In the genomic region with DNA sequence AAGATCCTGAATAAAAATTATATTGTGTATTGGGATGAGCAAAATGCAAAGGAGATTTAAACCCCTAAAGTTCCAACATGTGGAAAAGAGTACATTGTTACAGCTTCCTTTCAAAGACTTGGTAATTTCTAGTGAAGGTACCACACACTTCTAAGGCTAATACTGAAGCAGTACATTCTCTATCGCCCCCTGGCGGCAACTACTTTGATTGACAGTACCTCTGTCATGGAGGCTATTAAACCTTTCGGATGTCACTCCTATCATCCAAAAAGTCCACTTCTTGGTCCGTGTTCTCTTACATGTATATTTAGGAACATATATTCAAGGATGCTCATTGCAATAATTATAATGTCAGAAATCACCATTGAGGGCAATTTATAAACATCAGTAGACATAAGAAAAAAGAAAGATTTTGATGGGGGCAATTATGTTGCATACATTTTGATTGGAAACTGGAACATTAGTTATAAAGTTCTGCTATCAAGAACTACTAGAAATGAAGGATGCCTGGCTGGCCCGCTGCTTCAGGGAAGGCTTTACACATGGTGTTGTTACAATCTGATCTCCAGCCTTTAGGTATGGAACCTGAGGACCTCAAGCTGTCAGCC, we compare ENCODE assay signal across 8 cellular contexts.
DNase-seq lines count a peak whose midpoint lies in the region; ATAC-seq and TF ChIP-seq lines count a peak whose summit lies in the region.

No MANE protein-coding gene starts in this region.

- peak; percentile 87 for TF ChIP-seq CTCF in mesothelial cell of epicardium (IDR thresholded peaks at IDR 0.05; ENCODE audit: unreplicated experiment)

- no peaks in the 10 kb centered on the region for H3K36me3 Mint-ChIP-seq in CD4-positive, CD25-positive, alpha-beta regulatory T cell
- no peaks in the 10 kb centered on the region for H3K36me3 Mint-ChIP-seq in mesothelial cell of epicardium

- DNase-seq in CD4-positive, CD25-positive, alpha-beta regulatory T cell: peak; percentile 13 to 63 (median 30)
- peak; percentile 83 for DNase-seq in NCI-H748 (lab: John Stamatoyannopoulos, UW; ENCODE audit: unreplicated experiment)
- DNase-seq in activated CD4-positive, alpha-beta T cell treated with anti-CD3 and anti-CD28 coated beads, Interleukin-2, amount 50 U/mL, for 48 hours: peak; percentile 80 to 82
- peak in 2 of 3 donors; percentile 5 to 28 for DNase-seq in effector memory CD4-positive, alpha-beta T cell
- peak; percentile 55 to 76 for DNase-seq in mesothelial cell of epicardium (ENCODE audit: low spot score in 2 of 2, unreplicated experiment in 2 of 2)
- DNase-seq in stimulated activated CD8-positive, alpha-beta memory T cell treated with anti-CD3 and anti-CD28 coated beads, Interleukin-4, amount 100 ng/mL, for 48 hours: peak; percentile 88

- H3K27me3 ChIP-seq in CD4-positive, CD25-positive, alpha-beta regulatory T cell (ENCODE audit: control insufficient read depth, insufficient read depth, low read length): no peaks in the 10 kb centered on the region
- H3K27me3 ChIP-seq in effector memory CD4-positive, alpha-beta T cell (replicated peaks; ENCODE audit: control insufficient read depth, insufficient read depth, low read length, poor library complexity, severe bottlenecking): no peaks in the 10 kb centered on the region

- H3K4me1 Mint-ChIP-seq in CD4-positive, CD25-positive, alpha-beta regulatory T cell: peaks cover 0 to under 1% (median 0%) of the 10 kb centered on the region in 4 donors
- H3K4me1 Mint-ChIP-seq in mesothelial cell of epicardium: no peaks in the 10 kb centered on the region

- no peaks in the 10 kb centered on the region for H3K36me3 ChIP-seq in CD4-positive, CD25-positive, alpha-beta regulatory T cell (ENCODE audit: control insufficient read depth, insufficient read depth, low read length)
- no peaks in the 10 kb centered on the region for H3K36me3 ChIP-seq in effector memory CD4-positive, alpha-beta T cell (ENCODE audit: control insufficient read depth, insufficient read depth, low read length)

- peaks cover 0 to under 1% (median 0%) of the 10 kb centered on the region in 7 donors for H3K9me3 Mint-ChIP-seq in CD4-positive, CD25-positive, alpha-beta regulatory T cell
- no peaks in the 10 kb centered on the region for H3K9me3 Mint-ChIP-seq in mesothelial cell of epicardium

- H3K4me1 ChIP-seq in CD4-positive, CD25-positive, alpha-beta regulatory T cell (ENCODE audit: control insufficient read depth, insufficient read depth, low read length, poor library complexity, severe bottlenecking): no peaks in the 10 kb centered on the region
- H3K4me1 ChIP-seq in effector memory CD4-positive, alpha-beta T cell (ENCODE audit: control insufficient read depth, insufficient read depth, low read length, poor library complexity, severe bottlenecking): no peaks in the 10 kb centered on the region

- no peak overlapping the region for H3K4me3 ChIP-seq in CD4-positive, CD25-positive, alpha-beta regulatory T cell (ENCODE audit: low read depth, low read length)
- H3K4me3 ChIP-seq in effector memory CD4-positive, alpha-beta T cell (ENCODE audit: insufficient read depth, low read depth, low read length, poor library complexity, severe bottlenecking): no peak overlapping the region

- H3K27me3 Mint-ChIP-seq in CD4-positive, CD25-positive, alpha-beta regulatory T cell: no peaks in the 10 kb centered on the region
- no peaks in the 10 kb centered on the region for H3K27me3 Mint-ChIP-seq in mesothelial cell of epicardium (ENCODE audit: low read depth)

- no peak overlapping the region for H3K4me3 Mint-ChIP-seq in CD4-positive, CD25-positive, alpha-beta regulatory T cell
- no peak overlapping the region for H3K4me3 Mint-ChIP-seq in mesothelial cell of epicardium

- no peaks in the 10 kb centered on the region for H3K9me3 ChIP-seq in CD4-positive, CD25-positive, alpha-beta regulatory T cell (ENCODE audit: control insufficient read depth in 2 of 2, low read length in 2 of 2)
- no peaks in the 10 kb centered on the region for H3K9me3 ChIP-seq in effector memory CD4-positive, alpha-beta T cell (ENCODE audit: control insufficient read depth, low read length)

- peak; percentile 37 to 46 for ATAC-seq in CD4-positive, CD25-positive, alpha-beta regulatory T cell (ENCODE audit: low read depth in 2 of 2)
- ATAC-seq in GM19372 (IDR thresholded peaks at IDR 0.05; ENCODE audit: low read depth, unreplicated experiment) (peak; percentile 97), HG03432 (IDR thresholded peaks at IDR 0.05; ENCODE audit: unreplicated experiment) (peak; percentile 99)

- H3K27ac ChIP-seq in CD4-positive, CD25-positive, alpha-beta regulatory T cell (ENCODE audit: insufficient read depth, low read length, poor library complexity, severe bottlenecking): no peak overlapping the region
- H3K27ac ChIP-seq in effector memory CD4-positive, alpha-beta T cell (ENCODE audit: insufficient read depth, low read length, poor library complexity, severe bottlenecking): no peak overlapping the region

- no peak overlapping the region for H3K27ac Mint-ChIP-seq in CD4-positive, CD25-positive, alpha-beta regulatory T cell
- H3K27ac Mint-ChIP-seq in mesothelial cell of epicardium: no peak overlapping the region

Comparison
In these comparisons a context has a peak if more than half of its experiments do, and no peak if none do; other contexts are left out.
1. ATAC-seq: peak in every context shown above with its lines; median percentile 99 in HG03432; 97 in GM19372; 42 in CD4-positive, CD25-positive, alpha-beta regulatory T cell.
2. DNase-seq: peak in every context shown above with its lines; median percentile 88 in stimulated activated CD8-positive, alpha-beta memory T cell treated with anti-CD3 and anti-CD28 coated beads, Interleukin-4, amount 100 ng/mL, for 48 hours; 83 in NCI-H748; 81 in activated CD4-positive, alpha-beta T cell treated with anti-CD3 and anti-CD28 coated beads, Interleukin-2, amount 50 U/mL, for 48 hours; 66 in mesothelial cell of epicardium; 30 in CD4-positive, CD25-positive, alpha-beta regulatory T cell; 16 in effector memory CD4-positive, alpha-beta T cell.